In genomic region chrX:13716455-13716854, GRCh38 we compare ENCODE assay signal across 21 cellular contexts. TPM values are rescaled to one million over a fixed set of nuclear protein-coding genes. Genes with fewer than 3 reads are reported as not detected.
DNase-seq lines count a peak whose midpoint lies in the region; ATAC-seq, FAIRE-seq and TF ChIP-seq lines count a peak whose summit lies in the region.
"Had no signal": no experiment of that assay in that cellular context is flagged by ENCODE, and none has a peak within 500 bp of the region (broad histone marks: within the 10 kb centered on the region; RNA-seq: fewer than 3 reads in every experiment).

No MANE protein-coding gene starts in this region.

- H3K27me3 ChIP-seq in GM12878 (replicated peaks in 1 of 2; ENCODE audit: control insufficient read depth in 2 of 2, insufficient read depth in 2 of 2, low read length in 1 of 2): no peaks in the 10 kb centered on the region
- H3K27me3 ChIP-seq: gastroesophageal sphincter, hepatocyte, neutrophil, stomach, thyroid gland had no signal

- 83% methylated on average over 9 of the region's 9 CpGs for WGBS in GM12878 (ENCODE audit: insufficient coverage, insufficient replicate concordance, low lambda C conversion rate, missing lambda C conversion rate)

- RAD21 ChIA-PET in GM12878 (lab: Charles Lee; ENCODE audit: unreplicated experiment): no interaction called here

- SMC1A ChIA-PET in GM12878 (lab: Charles Lee; ENCODE audit: uncharacterized antibody, unreplicated experiment): interaction anchor here (0.8 to 1.1 kb wide), 2 partner anchors 19 to 40 kb away, joined by 4 read pairs; no protein-coding TSS in a partner anchor

- peaks cover 39% of the 10 kb centered on the region for H3K4me1 Mint-ChIP-seq in activated naive CD4-positive, alpha-beta T cell treated with anti-CD3 and anti-CD28 coated beads, Interleukin-2, amount 50 U/mL, for 24 hours
- peaks cover 16% of the 10 kb centered on the region for H3K4me1 Mint-ChIP-seq in stimulated activated effector memory CD8-positive, alpha-beta T cell treated with anti-CD3 and anti-CD28 coated beads, Interleukin-12 subunit alpha, Interleukin-12 subunit beta, amount 100 ng/mL, for 72 hours

- no peak overlapping the region for H2AFZ ChIP-seq in GM12878 (ENCODE audit: control insufficient read depth, low read depth, low read length)
- H2AFZ ChIP-seq: hepatocyte had no signal

- no peak overlapping the region for H3K4me3 ChIP-seq in GM12878
- H3K4me3 ChIP-seq: dorsolateral prefrontal cortex, gastroesophageal sphincter, hepatocyte, prostate gland, stomach, thyroid gland had no signal

- H3K27ac ChIP-seq in GM12878 (ENCODE audit: control insufficient read depth, insufficient read depth): no peak overlapping the region
- H3K27ac ChIP-seq: dorsolateral prefrontal cortex, hepatocyte, neutrophil, prostate gland, RWPE1, thyroid gland had no signal

- CTCF ChIA-PET in GM12878 (lab: Yijun Ruan, JAX): interaction anchor here (1.1 kb wide), 1 partner anchor 74 kb away, joined by 4 read pairs; no protein-coding TSS in a partner anchor

- no peak for TF ChIP-seq EP300 in GM12878 (IDR thresholded peaks at IDR 0.05; ENCODE audit: borderline replicate concordance in 1 of 2, control insufficient read depth in 1 of 2, low read depth in 2 of 2, low read length in 2 of 2)

- peaks cover 3% of the 10 kb centered on the region for H3K36me3 Mint-ChIP-seq in activated naive CD4-positive, alpha-beta T cell treated with anti-CD3 and anti-CD28 coated beads, Interleukin-2, amount 50 U/mL, for 24 hours
- H3K36me3 Mint-ChIP-seq in stimulated activated effector memory CD8-positive, alpha-beta T cell treated with anti-CD3 and anti-CD28 coated beads, Interleukin-12 subunit alpha, Interleukin-12 subunit beta, amount 100 ng/mL, for 72 hours: peaks cover 95% of the 10 kb centered on the region

- no peak for DNase-seq in activated naive CD4-positive, alpha-beta T cell (lab: John Stamatoyannopoulos, UW)
- DNase-seq in RCC 7860 (ENCODE audit: low spot score): no peak
- no peak for DNase-seq in GM12878 (ENCODE audit: low read depth, low spot score)
- no peak for DNase-seq in stimulated activated effector memory CD8-positive, alpha-beta T cell treated with anti-CD3 and anti-CD28 coated beads, Interleukin-12 subunit alpha, Interleukin-12 subunit beta, amount 100 ng/mL, for 72 hours (ENCODE audit: low spot score in 2 of 2)
- DNase-seq in NCI-H1694 treated with DMSO at 0.1 percent for 48 hours (lab: John Stamatoyannopoulos, UW): no peak
- no peak for DNase-seq in NCI-H2107 (lab: John Stamatoyannopoulos, UW)
- DNase-seq: cerebellar nuclear complex, dorsolateral prefrontal cortex, NCI-H146, NCI-H446 treated with DMSO at 0.1 percent for 48 hours, stomach had no signal

- POLR2A ChIA-PET in GM12878 (lab: Charles Lee): no interaction called here

- peak overlapping the region; percentile 17 for H3K27ac Mint-ChIP-seq in activated naive CD4-positive, alpha-beta T cell treated with anti-CD3 and anti-CD28 coated beads, Interleukin-2, amount 50 U/mL, for 24 hours
- H3K27ac Mint-ChIP-seq in stimulated activated effector memory CD8-positive, alpha-beta T cell treated with anti-CD3 and anti-CD28 coated beads, Interleukin-12 subunit alpha, Interleukin-12 subunit beta, amount 100 ng/mL, for 72 hours: peak overlapping the region; percentile 81
- H3K27ac Mint-ChIP-seq: activated T-helper 2 cell treated with anti-CD3 and anti-CD28 coated beads, Interferon-gamma antibody, Interleukin-2, Interleukin-4, amounts not matched to agents 10 μg/mL and 5 μg/mL and 100 μg/mL, durations not matched to agents 14 hours and 24 hours and 36 hours; B cell had no signal

- no peak overlapping the region for H3K4me3 Mint-ChIP-seq in activated naive CD4-positive, alpha-beta T cell treated with anti-CD3 and anti-CD28 coated beads, Interleukin-2, amount 50 U/mL, for 24 hours
- H3K4me3 Mint-ChIP-seq in stimulated activated effector memory CD8-positive, alpha-beta T cell treated with anti-CD3 and anti-CD28 coated beads, Interleukin-12 subunit alpha, Interleukin-12 subunit beta, amount 100 ng/mL, for 72 hours: peak overlapping the region; percentile 38
- H3K4me3 Mint-ChIP-seq: B cell had no signal

- no peaks in the 10 kb centered on the region for H4K20me1 ChIP-seq in GM12878 (ENCODE audit: control insufficient read depth, insufficient read depth)

- peaks cover 6 to 20% of the 10 kb centered on the region in 2 experiments; a peak in 3 of 4 replicates for H3K36me3 ChIP-seq in GM12878 (ENCODE audit: control insufficient read depth in 2 of 2, insufficient read depth in 2 of 2, low read length in 1 of 2)
- H3K36me3 ChIP-seq: prostate gland had no signal

- intact Hi-C loops in GM12878 (cut with micrococcal nuclease; ENCODE audit: unreplicated experiment): no loop called here

- no peak for TF ChIP-seq RAD21 in GM12878 (IDR thresholded peaks at IDR 0.05; ENCODE audit: insufficient read depth, low read depth, low read length)

- BruUV-seq in GM12878 (replicated peaks; lab: Mats Ljungman, UMichigan): no TSS peak

- no peaks in the 10 kb centered on the region for H3K9me3 Mint-ChIP-seq in activated naive CD4-positive, alpha-beta T cell treated with anti-CD3 and anti-CD28 coated beads, Interleukin-2, amount 50 U/mL, for 24 hours
- H3K9me3 Mint-ChIP-seq in stimulated activated effector memory CD8-positive, alpha-beta T cell treated with anti-CD3 and anti-CD28 coated beads, Interleukin-12 subunit alpha, Interleukin-12 subunit beta, amount 100 ng/mL, for 72 hours: no peaks in the 10 kb centered on the region
- H3K9me3 Mint-ChIP-seq: activated T-helper 2 cell treated with anti-CD3 and anti-CD28 coated beads, Interferon-gamma antibody, Interleukin-2, Interleukin-4, amounts not matched to agents 10 μg/mL and 5 μg/mL and 100 μg/mL, durations not matched to agents 14 hours and 24 hours and 36 hours had no signal

- no peak for TF ChIP-seq CTCF in GM12878 (IDR thresholded peaks at IDR 0.05 in 2 of 3, conservative IDR thresholded peaks at IDR 0.05 in 1 of 3; ENCODE audit: control insufficient read depth in 2 of 3, extremely low read depth in 1 of 3, insufficient read depth in 1 of 3, low read depth in 3 of 3, low read length in 3 of 3)

- ATAC-seq in GM12878 (no peak), GM21515 (IDR thresholded peaks at IDR 0.05; ENCODE audit: unreplicated experiment) (no peak)
- peak; percentile 98 for ATAC-seq in stimulated activated effector memory CD8-positive, alpha-beta T cell treated with anti-CD3 and anti-CD28 coated beads, Interleukin-12 subunit alpha, Interleukin-12 subunit beta, amount 100 ng/mL, for 72 hours
- ATAC-seq: gastroesophageal sphincter had no signal

- no peaks in the 10 kb centered on the region for H3K9me3 ChIP-seq in GM12878 (replicated peaks; ENCODE audit: control insufficient read depth, insufficient read depth, low read length)
- H3K9me3 ChIP-seq: gastroesophageal sphincter, neutrophil, prostate gland, stomach, thyroid gland had no signal

- in situ Hi-C loops in GM12878 (cut with MboI): no loop called here

- no peak for TF ChIP-seq POLR2A in GM12878 (IDR thresholded peaks at IDR 0.05; ENCODE audit: low read depth, low read length)

- H3K79me2 ChIP-seq in GM12878 (ENCODE audit: control insufficient read depth, insufficient read depth, low read length): peaks cover 3% of the 10 kb centered on the region; the same call in 1 of the 2 replicates

- no peaks in the 10 kb centered on the region for H3K4me1 ChIP-seq in GM12878 (ENCODE audit: control insufficient read depth, insufficient read depth, low read length)
- H3K4me1 ChIP-seq: prostate gland had no signal

- FAIRE-seq in RCC 7860 (lab: Jason Lieb, UNC) (peak; percentile 7), GM12878 (lab: Jason Lieb, UNC) (peak; percentile 41)

- no peaks in the 10 kb centered on the region for H3K27me3 Mint-ChIP-seq in activated naive CD4-positive, alpha-beta T cell treated with anti-CD3 and anti-CD28 coated beads, Interleukin-2, amount 50 U/mL, for 24 hours
- H3K27me3 Mint-ChIP-seq: B cell had no signal

- H3K4me2 ChIP-seq in GM12878 (ENCODE audit: control insufficient read depth, insufficient read depth): no peak overlapping the region
- H3K4me2 ChIP-seq: hepatocyte had no signal

- H3K9ac ChIP-seq in GM12878 (ENCODE audit: control insufficient read depth, insufficient read depth, low read length): no peak overlapping the region

RNA-seq across cellular contexts. Expression of gene TRAPPC2, which starts 18.0 kb away (rescaled TPM):
- total RNA-seq in GM12878 (2013; cell fraction: nucleolus; rRNA removed): 27.6 and 32.3 TPM in 2 replicates
- total RNA-seq in GM12878 (2014; rRNA removed): 21.0 and 30.0 TPM in 2 replicates
- total RNA-seq in GM12878 (2014; rRNA removed; fragmentation: Illumina TruSeq; extraction: Trizol): 24.8 and 26.2 TPM in 2 replicates
- 17.5 and 17.8 TPM in 2 replicates for total RNA-seq in GM12878 (2021)
- polyA plus RNA-seq in GM12878 (2011; ENCODE audit: low read depth): 23.8 TPM
- 28.4 and 30.7 TPM in 2 replicates for polyA plus RNA-seq in GM12878 (2011; rRNA removed)
- 13.5 and 19.6 TPM in 2 replicates for polyA plus RNA-seq in GM12878 (2011; cell fraction: cytosol; rRNA removed)
- 11.8 and 13.8 TPM in 2 replicates for polyA plus RNA-seq in GM12878 (2011; cell fraction: nucleus; rRNA removed)
- polyA plus RNA-seq in GM12878 (2012): 14.5 and 17.8 TPM in 2 replicates
- polyA plus RNA-seq in GM12878 (2014; fragmentation: Illumina TruSeq; extraction: Trizol): 14.6 and 23.0 TPM in 2 replicates
- 10 to 100 TPM; 18.3 to 27.5 TPM for polyA plus RNA-seq in GM12878 (2014; fragmentation: Nextera tagmentation; extraction: Ambion mirVana)
- 12.4 and 14.8 TPM in 2 replicates for polyA plus RNA-seq in GM12878 (2014; rRNA removed)
- 10 to 100 TPM; 21.6 to 26.6 TPM for polyA plus RNA-seq in GM12878 (2016; fragmentation: Nextera tagmentation; extraction: Ambion mirVana)
- polyA minus RNA-seq in GM12878 (2011; rRNA and poly(A)+ RNA removed): 15.3 and 18.7 TPM in 2 replicates
- 10.3 and 13.9 TPM in 2 replicates for polyA minus RNA-seq in GM12878 (2011; cell fraction: cytosol; rRNA and poly(A)+ RNA removed)
- 10.0 and 15.9 TPM in 2 replicates for polyA minus RNA-seq in GM12878 (2011; cell fraction: nucleus; rRNA and poly(A)+ RNA removed)

RNA-seq across cellular contexts. Expression of gene OFD1, which starts 18.1 kb away (rescaled TPM):
- total RNA-seq in GM12878 (2013; cell fraction: nucleolus; rRNA removed): 173 and 178 TPM in 2 replicates
- total RNA-seq in GM12878 (2014; rRNA removed) (22.4 and 27.7 TPM in 2 replicates), GM12878 (2014; rRNA removed; fragmentation: Illumina TruSeq; extraction: Trizol) (39.5 and 43.7 TPM in 2 replicates), GM12878 (2021) (30.6 and 34.0 TPM in 2 replicates)
- polyA plus RNA-seq in GM12878 (2011; ENCODE audit: low read depth): 17.6 TPM
- polyA plus RNA-seq in GM12878 (2011; rRNA removed) (77.2 and 107 TPM in 2 replicates), GM12878 (2014; fragmentation: Illumina TruSeq; extraction: Trizol) (33.3 and 43.7 TPM in 2 replicates), GM12878 (2014; fragmentation: Nextera tagmentation; extraction: Ambion mirVana) (10 to 100 TPM; 43.0 to 64.5 TPM), GM12878 (2014; rRNA removed) (23.6 and 23.7 TPM in 2 replicates), GM12878 (2016; fragmentation: Nextera tagmentation; extraction: Ambion mirVana) (10 to 100 TPM; 32.6 to 34.2 TPM)
- polyA plus RNA-seq in GM12878 (2011; cell fraction: cytosol; rRNA removed): 32.3 and 33.2 TPM in 2 replicates
- 186 and 224 TPM in 2 replicates for polyA plus RNA-seq in GM12878 (2011; cell fraction: nucleus; rRNA removed)
- 25.2 and 35.0 TPM in 2 replicates for polyA plus RNA-seq in GM12878 (2012)
- polyA minus RNA-seq in GM12878 (2011; rRNA and poly(A)+ RNA removed): 38.1 and 44.5 TPM in 2 replicates
- 18.8 and 19.2 TPM in 2 replicates for polyA minus RNA-seq in GM12878 (2011; cell fraction: cytosol; rRNA and poly(A)+ RNA removed)
- polyA minus RNA-seq in GM12878 (2011; cell fraction: nucleus; rRNA and poly(A)+ RNA removed): 85.6 and 109 TPM in 2 replicates

RNA-seq across cellular contexts. Expression of gene RAB9A, which starts 27.5 kb away (rescaled TPM):
- 34.3 and 39.0 TPM in 2 replicates for total RNA-seq in GM12878 (2013; cell fraction: nucleolus; rRNA removed)
- total RNA-seq in GM12878 (2014; rRNA removed): 42.1 and 54.1 TPM in 2 replicates
- total RNA-seq in GM12878 (2014; rRNA removed; fragmentation: Illumina TruSeq; extraction: Trizol): 50.5 and 53.1 TPM in 2 replicates
- 43.2 and 44.2 TPM in 2 replicates for total RNA-seq in GM12878 (2021)
- 21.1 TPM for polyA plus RNA-seq in GM12878 (2011; ENCODE audit: low read depth)
- 142 and 180 TPM in 2 replicates for polyA plus RNA-seq in GM12878 (2011; rRNA removed)
- 58.5 and 62.9 TPM in 2 replicates for polyA plus RNA-seq in GM12878 (2011; cell fraction: cytosol; rRNA removed)
- polyA plus RNA-seq in GM12878 (2011; cell fraction: nucleus; rRNA removed): 50.2 and 59.5 TPM in 2 replicates
- polyA plus RNA-seq in GM12878 (2012): 31.9 and 49.2 TPM in 2 replicates
- polyA plus RNA-seq in GM12878 (2014; fragmentation: Illumina TruSeq; extraction: Trizol): 47.0 and 68.3 TPM in 2 replicates
- 10 to 100 TPM; 49.2 to 49.3 TPM for polyA plus RNA-seq in GM12878 (2014; fragmentation: Nextera tagmentation; extraction: Ambion mirVana)
- 52.4 and 64.6 TPM in 2 replicates for polyA plus RNA-seq in GM12878 (2014; rRNA removed)
- polyA plus RNA-seq in GM12878 (2016; fragmentation: Nextera tagmentation; extraction: Ambion mirVana): 10 to 100 TPM; 64.8 to 76.4 TPM
- 52.1 and 73.6 TPM in 2 replicates for polyA minus RNA-seq in GM12878 (2011; rRNA and poly(A)+ RNA removed)
- polyA minus RNA-seq in GM12878 (2011; cell fraction: cytosol; rRNA and poly(A)+ RNA removed): 26.5 and 27.1 TPM in 2 replicates
- polyA minus RNA-seq in GM12878 (2011; cell fraction: nucleus; rRNA and poly(A)+ RNA removed): 14.7 and 17.5 TPM in 2 replicates
